1 cellular context compared by ENCODE assay signal in genomic region chr14:105473033-105473676, GRCh38.
TF ChIP-seq lines count a peak whose summit lies in the region.

No MANE protein-coding gene starts in this region.

TF ChIP-seq in IMR-90, 13 proteins besides CTCF, POLR2A, EP300 and RAD21 (continued from another document):
- TF ChIP-seq, protein P1, sequence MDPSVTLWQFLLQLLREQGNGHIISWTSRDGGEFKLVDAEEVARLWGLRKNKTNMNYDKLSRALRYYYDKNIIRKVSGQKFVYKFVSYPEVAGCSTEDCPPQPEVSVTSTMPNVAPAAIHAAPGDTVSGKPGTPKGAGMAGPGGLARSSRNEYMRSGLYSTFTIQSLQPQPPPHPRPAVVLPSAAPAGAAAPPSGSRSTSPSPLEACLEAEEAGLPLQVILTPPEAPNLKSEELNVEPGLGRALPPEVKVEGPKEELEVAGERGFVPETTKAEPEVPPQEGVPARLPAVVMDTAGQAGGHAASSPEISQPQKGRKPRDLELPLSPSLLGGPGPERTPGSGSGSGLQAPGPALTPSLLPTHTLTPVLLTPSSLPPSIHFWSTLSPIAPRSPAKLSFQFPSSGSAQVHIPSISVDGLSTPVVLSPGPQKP (IDR thresholded peaks at IDR 0.05; ENCODE audit: borderline replicate concordance, low read depth, low read length) = no peak
- TF ChIP-seq SMC3 (IDR thresholded peaks at IDR 0.05; ENCODE audit: low read depth, low read length) = no peak
- no peak for TF ChIP-seq BHLHE40 (IDR thresholded peaks at IDR 0.05; ENCODE audit: low read depth, low read length)
- no peak for TF ChIP-seq CEBPB (IDR thresholded peaks at IDR 0.05; ENCODE audit: low read depth, low read length)
